ENCODE assay signal across 24 cellular contexts in the genomic region with DNA sequence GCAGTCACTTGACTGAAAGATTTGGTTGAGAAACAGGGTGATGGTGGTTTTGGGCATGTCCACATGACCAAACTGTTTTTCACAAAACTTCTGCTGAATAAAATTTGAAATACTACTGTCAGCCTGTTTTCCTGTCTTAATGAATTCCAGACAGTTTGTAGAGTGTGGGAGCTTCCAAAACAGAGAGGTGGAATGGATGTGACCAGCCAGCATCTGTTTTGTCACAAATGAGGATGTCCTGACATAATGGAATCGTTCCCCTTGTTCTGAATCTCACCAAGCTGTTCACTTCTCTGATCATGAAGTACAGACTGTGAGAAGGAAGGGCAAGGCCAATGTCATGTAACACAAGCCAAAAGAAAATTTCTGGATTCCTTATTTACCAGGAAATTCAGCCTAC. TPM values are rescaled to one million over a fixed set of nuclear protein-coding genes. Genes with fewer than 3 reads are reported as not detected.
DNase-seq lines count a peak whose midpoint lies in the region; ATAC-seq, FAIRE-seq and TF ChIP-seq lines count a peak whose summit lies in the region.
"Had no signal": no experiment of that assay in that cellular context is flagged by ENCODE, and none has a peak within 500 bp of the region (broad histone marks: within the 10 kb centered on the region; RNA-seq: fewer than 3 reads in every experiment).

No MANE protein-coding gene starts in this region.

- TF ChIP-seq POLR2A in HepG2 (IDR thresholded peaks at IDR 0.05; ENCODE audit: insufficient read depth in 1 of 2, low read depth in 2 of 2, low read length in 2 of 2), result no peak
- no peak for TF ChIP-seq POLR2A in stomach (IDR thresholded peaks at IDR 0.05)

- WGBS in liver, result 74% methylated on average over 1 of the region's 1 CpG
- WGBS in HepG2 (ENCODE audit: low lambda C conversion rate), result 0% methylated on average over 1 of the region's 1 CpG
- 48 to 84% (median 65%) methylated on average over 1 of the region's 1 CpG for WGBS in stomach, 5 donors

- no peaks in the 10 kb centered on the region for H3K9me3 ChIP-seq in liver (ENCODE audit: control insufficient read depth in 4 of 4, low read length in 3 of 4)
- no peaks in the 10 kb centered on the region for H3K9me3 ChIP-seq in HepG2 (ENCODE audit: low read length)
- no peaks in the 10 kb centered on the region for H3K9me3 ChIP-seq in left lung
- H3K9me3 ChIP-seq in stomach, result peaks cover 0 to 10% (median 3%) of the 10 kb centered on the region in 4 donors
- H3K9me3 ChIP-seq in A673 (ENCODE audit: low read depth, low read length, poor library complexity, severe bottlenecking), result no peaks in the 10 kb centered on the region
- H3K9me3 ChIP-seq: right lobe of liver had no signal

- no peak for TF ChIP-seq EP300 in HepG2 (IDR thresholded peaks at IDR 0.05; ENCODE audit: low read depth in 2 of 2, low read length in 2 of 2)
- no peak for TF ChIP-seq EP300 in HepG2 (CRISPR knock-in tag; IDR thresholded peaks at IDR 0.05; ENCODE audit: borderline replicate concordance)
- no peak for TF ChIP-seq EP300 in stomach (IDR thresholded peaks at IDR 0.05)

- H4K20me1 ChIP-seq in HepG2 (ENCODE audit: insufficient read depth, low read length), result no peaks in the 10 kb centered on the region
- H4K20me1 ChIP-seq: BLaER1 had no signal

- H3K36me3 ChIP-seq in liver (ENCODE audit: control insufficient read depth in 4 of 4, insufficient read depth in 3 of 4, low read depth in 1 of 4, low read length in 3 of 4) (no peaks in the 10 kb centered on the region), HepG2 (replicated peaks in 1 of 2; ENCODE audit: control insufficient read depth in 1 of 2, insufficient read depth in 2 of 2, low read length in 2 of 2) (no peaks in the 10 kb centered on the region), left lung (no peaks in the 10 kb centered on the region), stomach (peaks cover 0 to 5% (median 0%) of the 10 kb centered on the region in 4 donors), A673 (ENCODE audit: insufficient read depth, low read length, poor library complexity, severe bottlenecking) (no peaks in the 10 kb centered on the region)
- H3K36me3 ChIP-seq: right lobe of liver had no signal

- H3K27ac ChIP-seq in liver (ENCODE audit: low read depth in 1 of 2, low read length in 2 of 2), result no peak overlapping the region
- H3K27ac ChIP-seq in HepG2 (ENCODE audit: extremely low read length, insufficient read depth, low read length), result no peak overlapping the region
- H3K27ac ChIP-seq in left lung, result peak overlapping the region; percentile 21 to 53
- H3K27ac ChIP-seq in stomach, result peak overlapping the region in 3 of 5 donors; percentile 10 to 59 (median 43)
- H3K27ac ChIP-seq in A673 (ENCODE audit: low read depth, low read length, poor library complexity, severe bottlenecking), result no peak overlapping the region
- H3K27ac ChIP-seq: A549, BLaER1, right lobe of liver had no signal

- in situ Hi-C loops in HepG2 (cut with HindIII; ENCODE audit: extremely low pct_ligation_motif_present, low pct_unique_long_range_greater_than_20kb), result no loop called here

- POLR2A ChIA-PET in HepG2 (lab: Yijun Ruan, JAX) (no interaction called here), A673 (lab: Charles Lee; ENCODE audit: low non-redundant PET) (no interaction called here)

- intact Hi-C loops in HepG2 (cut with micrococcal nuclease; ENCODE audit: unreplicated experiment), result no loop called here
- intact Hi-C loops in left lung (cut with DNase I), result no loop called here
- intact Hi-C loops in stomach (cut with DNase I; ENCODE audit: low total_unique reads), result no loop called here
- intact Hi-C loops in A673 (cut with micrococcal nuclease; ENCODE audit: unreplicated experiment), result no loop called here

- TF ChIP-seq RAD21 in liver (IDR thresholded peaks at IDR 0.05), result no peak
- no peak for TF ChIP-seq RAD21 in HepG2 (CRISPR knock-in tag; IDR thresholded peaks at IDR 0.05)

- no peak for FAIRE-seq in HepG2 (lab: Jason Lieb, UNC)
- FAIRE-seq: A549, D721Med had no signal

- BruUV-seq in HepG2 (replicated peaks; lab: Mats Ljungman, UMichigan), result no TSS peak
- BruUV-seq in A673 (replicated peaks; lab: Mats Ljungman, UMichigan), result no TSS peak

- H3K27me3 ChIP-seq in liver (ENCODE audit: control insufficient read depth in 4 of 4, insufficient read depth in 4 of 4, low read length in 3 of 4) (no peaks in the 10 kb centered on the region), HepG2 (ENCODE audit: control insufficient read depth in 1 of 2, insufficient read depth in 2 of 2, low read length in 2 of 2) (no peaks in the 10 kb centered on the region; a peak in 1 of 5 replicates), left lung (no peaks in the 10 kb centered on the region), stomach (no peaks in the 10 kb centered on the region), A673 (replicated peaks; ENCODE audit: insufficient read depth, low read depth, low read length, poor library complexity) (no peaks in the 10 kb centered on the region)
- H3K27me3 ChIP-seq: BLaER1, right lobe of liver had no signal

- H3K4me3 ChIP-seq in liver (ENCODE audit: low read depth in 1 of 3, low read length in 3 of 3) (no peak overlapping the region), HepG2 (replicated peaks in 1 of 3; ENCODE audit: insufficient read depth in 1 of 3, low read depth in 2 of 3, low read length in 3 of 3) (no peak overlapping the region), left lung (no peak overlapping the region), stomach (no peak overlapping the region), A673 (ENCODE audit: low read depth, low read length, poor library complexity, severe bottlenecking) (no peak overlapping the region)
- H3K4me3 ChIP-seq: A549, BLaER1, right lobe of liver had no signal

- no peaks in the 10 kb centered on the region for H3K79me2 ChIP-seq in HepG2 (ENCODE audit: insufficient read depth, low read length)

- CTCF ChIA-PET in HepG2 (lab: Yijun Ruan, JAX; ENCODE audit: low intra/inter-chr PET ratio, low total read pairs), result no interaction called here
- CTCF ChIA-PET in A673 (lab: Charles Lee), result no interaction called here

- peaks cover 0 to 1% (median 0%) of the 10 kb centered on the region in 4 donors for H3K4me1 ChIP-seq in liver (ENCODE audit: control insufficient read depth in 4 of 4, insufficient read depth in 4 of 4, low read length in 3 of 4)
- H3K4me1 ChIP-seq in HepG2 (ENCODE audit: insufficient read depth, low read length), result no peaks in the 10 kb centered on the region
- H3K4me1 ChIP-seq in left lung, result peaks cover 4 to 35% of the 10 kb centered on the region in 2 donors
- peaks cover 4 to 63% (median 38%) of the 10 kb centered on the region in 4 donors for H3K4me1 ChIP-seq in stomach
- no peaks in the 10 kb centered on the region for H3K4me1 ChIP-seq in A673 (ENCODE audit: insufficient read depth, low read length, poor library complexity, severe bottlenecking)
- H3K4me1 ChIP-seq: right lobe of liver had no signal

- no peak for DNase-seq in HepG2 (ENCODE audit: low spot score)
- no peak for DNase-seq in left lung
- DNase-seq in stomach, result no peak
- no peak for DNase-seq in NCI-H526 (lab: John Stamatoyannopoulos, UW)
- no peak for DNase-seq in A673 (ENCODE audit: low spot score)
- DNase-seq in activated CD4-positive, CD25-positive, alpha-beta regulatory T cell treated with anti-CD3 and anti-CD28 coated beads, Interleukin-2, amount 50 U/mL, for 72 hours, result no peak
- DNase-seq: activated CD4-positive, CD25-positive, alpha-beta regulatory T cell; activated naive CD4-positive, alpha-beta T cell treated with anti-CD3 and anti-CD28 coated beads, Interleukin-2, amount 50 U/mL, for 16 hours; activated T-cell treated with anti-CD3 and anti-CD28 coated beads, Interleukin-2, amount 50 U/mL, for 72 hours; effector CD4-positive, alpha-beta T cell; HCEC 1CT; head of caudate nucleus; NCI-H1417 treated with DMSO at 0.1 percent for 48 hours; NCI-H524; nucleus accumbens; right lobe of liver; RPMI8226; T1000 had no signal

- ATAC-seq in HepG2, result no peak
- peak; percentile 24 for ATAC-seq in left lung
- no peak for ATAC-seq in HG03469 (IDR thresholded peaks at IDR 0.05; ENCODE audit: unreplicated experiment)
- ATAC-seq: A549; activated T-cell treated with anti-CD3 and anti-CD28 coated beads, Interleukin-2, amount 50 U/mL, for 72 hours; esophagus mucosa had no signal

- H3K4me2 ChIP-seq in HepG2 (ENCODE audit: low read depth, low read length), result no peak overlapping the region
- H3K4me2 ChIP-seq: A549, BLaER1 had no signal

- H2AFZ ChIP-seq in HepG2 (ENCODE audit: low read length), result no peak overlapping the region

- no peak overlapping the region for H3K9ac ChIP-seq in liver (ENCODE audit: low read depth in 1 of 2, low read length in 2 of 2)
- H3K9ac ChIP-seq in HepG2 (ENCODE audit: insufficient read depth, low read depth, low read length), result no peak overlapping the region
- H3K9ac ChIP-seq: BLaER1 had no signal

- no peak for TF ChIP-seq CTCF in liver (IDR thresholded peaks at IDR 0.05; ENCODE audit: low read depth, low read length, missing input control)
- no peak for TF ChIP-seq CTCF in HepG2 (CRISPR knock-in tag; IDR thresholded peaks at IDR 0.05)
- TF ChIP-seq CTCF in left lung (IDR thresholded peaks at IDR 0.05), result no peak
- no peak for TF ChIP-seq CTCF in stomach (IDR thresholded peaks at IDR 0.05)
- no peak for TF ChIP-seq CTCF in A673 (conservative IDR thresholded peaks at IDR 0.05; ENCODE audit: low read depth, low read length)

RNA-seq across cellular contexts. Expression of a gene that starts 11.9 kb away (rescaled TPM):
- total RNA-seq in liver (1 to 10 TPM; 2.2 to 2.9 TPM), HepG2 (2016; rRNA removed; fragmentation: Illumina TruSeq; extraction: Trizol) (0.14 and 0.38 TPM in 2 replicates), left lung (10 to 100 TPM; 24.3 to 29.6 TPM), stomach (10 to 100 TPM in 4 of 5 donors, 1 to 10 TPM in 1; 3.5 to 61.3 (median 26.3) TPM), A673 (2021) (0.44 and 0.52 TPM in 2 replicates)
- polyA plus RNA-seq in liver (1 to 10 TPM in 1 of 2 donors, under 1 TPM in 1; 0.91 to 2.4 TPM), HepG2 (2011; rRNA removed) (0.12 and 0.21 TPM in 2 replicates), stomach (1 to 10 TPM; 3.7 to 8.2 (median 7.3) TPM)
- not detected in 2 replicates for total RNA-seq in HepG2 (2016; cell fraction: cytosol; rRNA removed; fragmentation: Illumina TruSeq; extraction: Trizol; ENCODE audit: low read depth)
- total RNA-seq in HepG2 (2016; cell fraction: insoluble cytoplasmic fraction; rRNA removed; fragmentation: Illumina TruSeq; extraction: Trizol), result 0.15 and 0.19 TPM in 2 replicates
- total RNA-seq in HepG2 (2016; cell fraction: membrane; rRNA removed; fragmentation: Illumina TruSeq; extraction: Trizol), result 0.34 and 0.37 TPM in 2 replicates
- 0.50 TPM in 1 of 2 replicates, not detected in the other for total RNA-seq in HepG2 (2016; cell fraction: nucleus; rRNA removed; fragmentation: Illumina TruSeq; extraction: Trizol)
- polyA plus RNA-seq in HepG2 (2011; cell fraction: cytosol; rRNA removed), result 0.06 and 0.11 TPM in 2 replicates
- polyA plus RNA-seq in HepG2 (2011; cell fraction: nucleus; rRNA removed), result 0.03 TPM in 1 of 2 replicates, not detected in the other
- 0.04 and 0.05 TPM in 2 replicates for polyA plus RNA-seq in HepG2 (2012)
- 0.07 TPM in 1 of 2 replicates, not detected in the other for polyA plus RNA-seq in HepG2 (2016; cell fraction: cytosol; fragmentation: Illumina TruSeq; extraction: Trizol; ENCODE audit: low read depth)
- polyA plus RNA-seq in HepG2 (2016; cell fraction: insoluble cytoplasmic fraction; fragmentation: Illumina TruSeq; extraction: Trizol; ENCODE audit: low read depth), result 0.28 TPM in 1 of 2 replicates, not detected in the other
- 0.06 and 0.34 TPM in 2 replicates for polyA plus RNA-seq in HepG2 (2016; cell fraction: membrane; fragmentation: Illumina TruSeq; extraction: Trizol; ENCODE audit: low read depth)
- 0.29 TPM in 1 of 2 replicates, not detected in the other for polyA plus RNA-seq in HepG2 (2016; cell fraction: nucleus; fragmentation: Illumina TruSeq; extraction: Trizol; ENCODE audit: insufficient read depth, low read depth)
- polyA minus RNA-seq in HepG2 (2011; rRNA and poly(A)+ RNA removed; ENCODE audit: low replicate concordance), result 1.6 and 72.3 TPM in 2 replicates
- polyA minus RNA-seq in HepG2 (2011; cell fraction: cytosol; rRNA and poly(A)+ RNA removed), result not detected in 2 replicates
- 0.39 and 1.1 TPM in 2 replicates for polyA minus RNA-seq in HepG2 (2011; cell fraction: nucleus; rRNA and poly(A)+ RNA removed)

Comparison
In these comparisons a context has a peak if more than half of its experiments do, and no peak if none do; other contexts are left out.
1. H3K27ac ChIP-seq: peak in left lung (2 of 2) and stomach (3 of 5); none in liver (0 of 2), HepG2 (single experiment) and A673 (single experiment).